Comparison of ENCODE assay signal across 24 cellular contexts in the genomic region with DNA sequence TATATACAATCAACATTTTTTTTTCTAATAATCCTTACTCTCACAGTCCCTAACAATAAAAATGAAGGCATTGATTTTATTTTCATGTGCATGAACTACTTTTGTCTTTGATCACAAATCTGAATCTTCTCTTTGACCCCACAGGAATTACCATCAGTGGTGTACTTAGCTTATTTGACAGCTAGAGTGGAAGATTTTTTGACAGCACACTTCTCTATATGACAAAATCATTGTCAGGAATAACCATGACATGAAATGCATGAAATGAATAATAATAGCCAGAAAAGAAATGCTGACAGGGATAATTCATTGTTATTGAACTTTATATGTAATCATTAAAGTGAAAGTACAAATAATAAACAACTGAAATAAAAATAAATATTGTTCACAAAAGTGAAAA.
"Had no signal": no experiment of that assay in that cellular context is flagged by ENCODE, and none has a peak within 500 bp of the region (broad histone marks: within the 10 kb centered on the region; RNA-seq: fewer than 3 reads in every experiment).

No MANE protein-coding gene starts in this region.

- H3K27ac ChIP-seq: colonic mucosa, epithelial cell of prostate, esophagus squamous epithelium, gastrocnemius medialis, heart right ventricle, left lung, lower lobe of right lung had no signal

- DNase-seq: colonic mucosa; cortex of kidney; effector CD8-positive, alpha-beta T cell; effector memory CD8-positive, alpha-beta T cell; endodermal cell; erythroblast; esophagus squamous epithelium; foreskin fibroblast; foreskin melanocyte; gastrocnemius medialis; glutamatergic neuron; head of caudate nucleus; heart right ventricle; hippocampal formation; left cardiac atrium; left lung; left ventricle myocardium superior; lower lobe of right lung; mesenchymal stem cell; mucosa of descending colon had no signal

- H3K36me3 ChIP-seq: colonic mucosa, esophagus squamous epithelium, gastrocnemius medialis, heart right ventricle, left lung, lower lobe of right lung had no signal

- FAIRE-seq: islet of Langerhans, keratinocyte had no signal

- H3K4me3 ChIP-seq: colonic mucosa, esophagus squamous epithelium, gastrocnemius medialis, heart right ventricle, left lung, lower lobe of right lung, mucosa of descending colon had no signal

- ATAC-seq: effector memory CD8-positive, alpha-beta T cell; esophagus mucosa; gastrocnemius medialis; heart right ventricle; left cardiac atrium; left lung; left ventricle myocardium superior; lower lobe of right lung; mucosa of descending colon had no signal

- H3K4me1 ChIP-seq: colonic mucosa, gastrocnemius medialis, heart right ventricle, left lung, lower lobe of right lung had no signal

- H3K27me3 ChIP-seq: colonic mucosa, esophagus squamous epithelium, gastrocnemius medialis, heart right ventricle, left lung had no signal

- H3K9me3 ChIP-seq: colonic mucosa, esophagus squamous epithelium, gastrocnemius medialis, heart right ventricle, left lung, lower lobe of right lung, mucosa of descending colon had no signal
